In the genomic region with DNA sequence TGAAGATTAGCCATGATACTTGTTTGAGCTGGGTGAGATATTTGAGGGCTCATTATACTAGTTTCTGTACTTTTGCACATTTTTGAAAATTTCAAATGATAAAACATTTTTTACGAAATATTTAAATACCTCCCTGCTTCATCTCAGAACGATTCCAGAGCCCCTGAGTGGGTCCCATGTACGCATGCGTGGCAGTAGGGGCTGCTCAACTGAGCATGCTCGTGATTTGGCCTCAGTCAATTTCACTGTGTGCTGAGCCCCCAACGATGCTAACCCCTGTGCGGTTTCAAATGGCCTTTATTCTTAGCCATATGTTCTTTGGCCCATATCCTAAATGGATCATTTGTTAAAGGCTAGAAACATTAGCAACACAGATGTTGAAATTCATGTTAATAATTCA, we compare ENCODE assay signal across 20 cellular contexts.
DNase-seq lines count a peak whose midpoint lies in the region; ATAC-seq lines count a peak whose summit lies in the region.
"Had no signal": no experiment of that assay in that cellular context is flagged by ENCODE, and none has a peak within 500 bp of the region (broad histone marks: within the 10 kb centered on the region; RNA-seq: fewer than 3 reads in every experiment).

No MANE protein-coding gene starts in this region.

- peaks cover 5% of the 10 kb centered on the region for H3K36me3 Mint-ChIP-seq in T-helper 2 cell treated with Interferon-gamma antibody and Interleukin-4, amounts not matched to agents 5 μg/mL and 100 μg/mL, for 36 hours (ENCODE audit: low read depth)

- DNase-seq in left ventricle myocardium superior (peak; percentile 36), Right ventricle myocardium superior (no peak), epidermal melanocyte (ENCODE audit: insufficient read length, low spot score) (peak; percentile 47), sciatic nerve (ENCODE audit: low spot score) (no peak), NOMO-1 treated with dmso at 0.1 percent for 144 hours (lab: John Stamatoyannopoulos, UW; ENCODE audit: unreplicated experiment) (no peak), midbrain (lab: John Stamatoyannopoulos, UW) (no peak)
- no peak for DNase-seq in T-helper 2 cell treated with Interferon-gamma antibody and Interleukin-4, amounts not matched to agents 5 μg/mL and 100 μg/mL, for 36 hours (ENCODE audit: low spot score)
- no peak for DNase-seq in activated effector memory CD4-positive, alpha-beta T cell treated with anti-CD3 and anti-CD28 coated beads, Interleukin-2, amount 50 U/mL, for 16 hours
- DNase-seq: activated CD4-positive, alpha-beta T cell treated with anti-CD3 and anti-CD28 coated beads for 4 hours; activated gamma-delta T cell treated with Interleukin-2 at 50 U/mL for 16 hours; activated T-cell treated with anti-CD3 and anti-CD28 coated beads, Interleukin-2, amount 50 U/mL, for 1 hour; body of pancreas; CD8-positive, alpha-beta T cell; esophagus squamous epithelium; left colon; mesendoderm; NCI-H1436 treated with DMSO at 0.1 percent for 48 hours; NCI-H2107; spleen; uterus had no signal

- H3K27ac Mint-ChIP-seq in T-helper 2 cell treated with Interferon-gamma antibody and Interleukin-4, amounts not matched to agents 5 μg/mL and 100 μg/mL, for 36 hours, result no peak overlapping the region
- H3K27ac Mint-ChIP-seq: CD8-positive, alpha-beta T cell had no signal

- peaks cover 5% of the 10 kb centered on the region for H3K4me1 Mint-ChIP-seq in T-helper 2 cell treated with Interferon-gamma antibody and Interleukin-4, amounts not matched to agents 5 μg/mL and 100 μg/mL, for 36 hours (ENCODE audit: low read depth)

- peaks cover 2% of the 10 kb centered on the region for H3K27me3 Mint-ChIP-seq in T-helper 2 cell treated with Interferon-gamma antibody and Interleukin-4, amounts not matched to agents 5 μg/mL and 100 μg/mL, for 36 hours (ENCODE audit: low read depth)

- intact Hi-C loops in left ventricle myocardium superior (cut with micrococcal nuclease) (no loop called here), Right ventricle myocardium superior (cut with DNase I) (loop anchor here (10.0 kb wide), 1 partner anchor 237 kb away; no protein-coding TSS in a partner anchor), sciatic nerve (cut with DNase I) (loop anchor here (5.0 kb wide), 1 partner anchor 166 kb away; no protein-coding TSS in a partner anchor)

- ATAC-seq in left ventricle myocardium superior, result peak; percentile 59
- ATAC-seq in Right ventricle myocardium superior (ENCODE audit: poor library complexity), result no peak
- ATAC-seq in sciatic nerve, result peak; percentile 50
- ATAC-seq: body of pancreas; CD8-positive, alpha-beta T cell; left colon had no signal

- peaks cover 11% of the 10 kb centered on the region for H3K9me3 Mint-ChIP-seq in T-helper 2 cell treated with Interferon-gamma antibody and Interleukin-4, amounts not matched to agents 5 μg/mL and 100 μg/mL, for 36 hours
- H3K9me3 Mint-ChIP-seq: CD8-positive, alpha-beta T cell had no signal

- H3K4me3 Mint-ChIP-seq in T-helper 2 cell treated with Interferon-gamma antibody and Interleukin-4, amounts not matched to agents 5 μg/mL and 100 μg/mL, for 36 hours, result no peak overlapping the region
- H3K4me3 Mint-ChIP-seq: CD8-positive, alpha-beta T cell had no signal

Comparison
In these comparisons a context has a peak if more than half of its experiments do, and no peak if none do; other contexts are left out.
1. DNase-seq: peak in left ventricle myocardium superior (single experiment) and epidermal melanocyte (single experiment); none in Right ventricle myocardium superior (single experiment), sciatic nerve (single experiment), T-helper 2 cell treated with Interferon-gamma antibody and Interleukin-4, amounts not matched to agents 5 μg/mL and 100 μg/mL, for 36 hours (single experiment), NOMO-1 treated with dmso at 0.1 percent for 144 hours (single experiment), midbrain (single experiment) and activated effector memory CD4-positive, alpha-beta T cell treated with anti-CD3 and anti-CD28 coated beads, Interleukin-2, amount 50 U/mL, for 16 hours (single experiment).